In genomic region chr4:38565271-38566199, GRCh38 we compare ENCODE assay signal across 10 cellular contexts.
DNase-seq lines count a peak whose midpoint lies in the region; TF ChIP-seq lines count a peak whose summit lies in the region.
"Had no signal": no experiment of that assay in that cellular context is flagged by ENCODE, and none has a peak within 500 bp of the region (broad histone marks: within the 10 kb centered on the region; RNA-seq: fewer than 3 reads in every experiment).

No MANE protein-coding gene starts in this region.

- no peak overlapping the region for H2BK120ac ChIP-seq in mesenchymal stem cell (ENCODE audit: low read depth, low read length)

- WGBS in mesenchymal stem cell = 79% methylated on average over 10 of the region's 12 CpGs

- peak; percentile 66 for DNase-seq in AG10803 (ENCODE audit: low read depth)
- DNase-seq in MG63 = peak; percentile 75
- DNase-seq in MCF 10A (ENCODE audit: unreplicated experiment) = peak; percentile 92
- DNase-seq in mesenchymal stem cell = no peak
- DNase-seq in cerebellar cortex (ENCODE audit: low spot score) = no peak
- DNase-seq in NCI-H2081 treated with DMSO at 0.1 percent for 48 hours (lab: John Stamatoyannopoulos, UW) = no peak
- DNase-seq in cerebellum (ENCODE audit: low spot score) = no peak
- DNase-seq in D341Med (ENCODE audit: low spot score) = no peak
- DNase-seq: Karpas-422 had no signal

- H3K27ac ChIP-seq in mesenchymal stem cell (ENCODE audit: low read length, poor library complexity, severe bottlenecking) = no peak overlapping the region

- peak overlapping the region; percentile 8 for H3K4me3 Mint-ChIP-seq in MCF 10A (ENCODE audit: unreplicated experiment)
- H3K4me3 Mint-ChIP-seq: activated T-helper 1 cell treated with anti-CD3 and anti-CD28 coated beads, Interleukin-12 subunit alpha, Interleukin-12 subunit beta, Interleukin-2, Interleukin-4 antibody, amounts not matched to agents 30 ng/mL and 10 ng/mL and 1 ng/mL, durations not matched to agents 14 hours and 24 hours and 36 hours had no signal

- H3K4me2 ChIP-seq in mesenchymal stem cell (ENCODE audit: low read length, poor library complexity, severe bottlenecking) = no peak overlapping the region

- POLR2A ChIA-PET in MCF 10A (lab: Yijun Ruan, JAX) = interaction anchor here (0.5 to 1.7 kb wide), 7 partner anchors 27 to 979 kb away, joined by 3 to 5 read pairs (median 4); no protein-coding TSS in a partner anchor

- H3K9ac ChIP-seq in mesenchymal stem cell (ENCODE audit: low read length) = peak overlapping the region; percentile 8

- H3K4me3 ChIP-seq in AG10803 (ENCODE audit: low read length) (no peak overlapping the region), MG63 (no peak overlapping the region), mesenchymal stem cell (ENCODE audit: insufficient read depth in 1 of 2, low read depth in 1 of 2, low read length in 2 of 2) (peak overlapping the region in 1 of 2 experiments; percentile 22)

- H3K14ac ChIP-seq in mesenchymal stem cell (ENCODE audit: low read length in 2 of 2) = no peak overlapping the region

- H2BK12ac ChIP-seq in mesenchymal stem cell (ENCODE audit: low read length in 2 of 2) = no peak overlapping the region

- no peak overlapping the region for H4K91ac ChIP-seq in mesenchymal stem cell (ENCODE audit: low read length)

- H3K36me3 Mint-ChIP-seq in MCF 10A (ENCODE audit: insufficient read depth, unreplicated experiment) = no peaks in the 10 kb centered on the region

- H3K18ac ChIP-seq in mesenchymal stem cell (ENCODE audit: low read depth in 1 of 2, low read length in 2 of 2) = no peak overlapping the region

- intact Hi-C loops in MCF 10A (cut with micrococcal nuclease) = loop anchor here (2.0 to 10.0 kb wide), 2 partner anchors 101 to 241 kb away; no protein-coding TSS in a partner anchor

- H3K36me3 ChIP-seq in MG63 (no peaks in the 10 kb centered on the region), mesenchymal stem cell (ENCODE audit: control insufficient read depth in 1 of 2, insufficient read depth in 2 of 2, low read depth in 1 of 2, low read length in 2 of 2) (no peaks in the 10 kb centered on the region)

- no peak for TF ChIP-seq CTCF in AG10803 (conservative IDR thresholded peaks at IDR 0.05; ENCODE audit: low read length)
- no peak for TF ChIP-seq CTCF in MCF 10A (IDR thresholded peaks at IDR 0.05; ENCODE audit: unreplicated experiment)

- no peaks in the 10 kb centered on the region for H3K27me3 ChIP-seq in MG63
- H3K27me3 ChIP-seq in mesenchymal stem cell (ENCODE audit: control insufficient read depth in 1 of 2, insufficient read depth in 1 of 2, low read length in 2 of 2) = peaks cover 0 to 4% of the 10 kb centered on the region in 2 experiments

- H3K9me3 Mint-ChIP-seq in MCF 10A (ENCODE audit: unreplicated experiment) = no peaks in the 10 kb centered on the region

- no peak overlapping the region for H3K4ac ChIP-seq in mesenchymal stem cell (ENCODE audit: low read depth in 1 of 2, low read length in 2 of 2)

- CTCF ChIA-PET in MCF 10A (lab: Yijun Ruan, JAX) = interaction anchor here (0.7 to 1.0 kb wide), 2 partner anchors 8 to 181 kb away, joined by 3 to 4 read pairs; no protein-coding TSS in a partner anchor

- no peaks in the 10 kb centered on the region for H3K27me3 Mint-ChIP-seq in MCF 10A (ENCODE audit: insufficient read depth, unreplicated experiment)

- peak overlapping the region; percentile 87 for H3K27ac Mint-ChIP-seq in MCF 10A (ENCODE audit: low read depth, unreplicated experiment)
- H3K27ac Mint-ChIP-seq: activated T-helper 1 cell treated with anti-CD3 and anti-CD28 coated beads, Interleukin-12 subunit alpha, Interleukin-12 subunit beta, Interleukin-2, Interleukin-4 antibody, amounts not matched to agents 30 ng/mL and 10 ng/mL and 1 ng/mL, durations not matched to agents 14 hours and 24 hours and 36 hours had no signal

- H2AK5ac ChIP-seq in mesenchymal stem cell (ENCODE audit: low read length, severe bottlenecking) = no peak overlapping the region

- H3K4me1 ChIP-seq in mesenchymal stem cell (ENCODE audit: control insufficient read depth, insufficient read depth, low read depth, low read length) = no peaks in the 10 kb centered on the region

- H3K79me1 ChIP-seq in mesenchymal stem cell (replicated peaks; ENCODE audit: low read length, poor library complexity, severe bottlenecking) = no peaks in the 10 kb centered on the region

- H2AFZ ChIP-seq in mesenchymal stem cell (ENCODE audit: low read depth, low read length) = no peak overlapping the region

- H3K4me1 Mint-ChIP-seq in MCF 10A (ENCODE audit: insufficient read depth, unreplicated experiment) = peaks cover 45% of the 10 kb centered on the region

- no peak overlapping the region for H3K23ac ChIP-seq in mesenchymal stem cell (ENCODE audit: low read length in 2 of 2)

- H2BK5ac ChIP-seq in mesenchymal stem cell (ENCODE audit: low read depth, low read length, poor library complexity, severe bottlenecking) = no peak overlapping the region

- no TSS peak for BruUV-seq in MCF 10A (replicated peaks; lab: Mats Ljungman, UMichigan)

- H3K9me3 ChIP-seq in MG63 (no peaks in the 10 kb centered on the region), mesenchymal stem cell (ENCODE audit: control insufficient read depth, low read length) (no peaks in the 10 kb centered on the region)

- H4K8ac ChIP-seq in mesenchymal stem cell (ENCODE audit: low read length) = peak overlapping the region; percentile 36

- H2BK15ac ChIP-seq in mesenchymal stem cell (ENCODE audit: low read depth, poor library complexity, severe bottlenecking) = no peak overlapping the region

Comparison
In these comparisons a context has a peak if more than half of its experiments do, and no peak if none do; other contexts are left out.
1. DNase-seq: peak in AG10803 (single experiment), MG63 (single experiment) and MCF 10A (single experiment); none in mesenchymal stem cell (single experiment), cerebellar cortex (single experiment), NCI-H2081 treated with DMSO at 0.1 percent for 48 hours (single experiment), cerebellum (single experiment) and D341Med (single experiment).